In the genomic region with DNA sequence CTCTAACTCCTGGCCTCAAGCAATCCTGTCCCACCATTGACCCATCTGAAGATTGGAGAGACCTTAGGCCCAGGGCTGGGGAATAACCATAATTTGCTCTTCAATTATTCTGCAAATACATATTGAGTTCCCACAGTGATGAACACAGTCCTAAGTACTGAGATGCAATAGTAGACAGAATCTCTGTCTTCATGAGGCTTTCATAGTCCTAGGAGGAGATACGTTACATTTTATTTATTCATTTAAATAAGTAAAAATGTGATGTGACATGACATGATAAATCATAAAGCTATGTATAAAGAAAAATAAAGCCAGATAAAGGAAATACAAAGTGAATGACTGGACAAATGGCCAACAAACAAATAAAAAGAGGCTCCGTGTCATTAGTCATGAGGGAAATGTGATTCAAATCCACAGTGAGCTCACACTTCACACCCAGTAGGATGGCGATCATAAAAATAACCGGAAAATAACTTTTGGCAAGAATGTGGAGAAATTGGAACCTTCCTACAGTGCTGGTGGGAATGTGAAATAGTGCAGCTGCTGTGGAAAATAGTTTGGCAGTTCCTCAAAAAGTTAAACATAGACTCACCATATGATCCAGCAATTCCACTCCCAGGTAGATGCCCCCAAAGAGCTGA, we compare ENCODE assay signal across 18 cellular contexts. TPM values are rescaled to one million over a fixed set of nuclear protein-coding genes. Genes with fewer than 3 reads are reported as not detected.
DNase-seq lines count a peak whose midpoint lies in the region; ATAC-seq and TF ChIP-seq lines count a peak whose summit lies in the region.
"Had no signal": no experiment of that assay in that cellular context is flagged by ENCODE, and none has a peak within 500 bp of the region (broad histone marks: within the 10 kb centered on the region; RNA-seq: fewer than 3 reads in every experiment).

No MANE protein-coding gene starts in this region.

- H3K27me3 ChIP-seq in PC-3 (ENCODE audit: low read length), result no peaks in the 10 kb centered on the region
- H3K27me3 ChIP-seq in stomach, result no peaks in the 10 kb centered on the region
- H3K27me3 ChIP-seq in CD4-positive, alpha-beta T cell (ENCODE audit: control insufficient read depth, insufficient read depth, low read length), result no peaks in the 10 kb centered on the region
- no peaks in the 10 kb centered on the region for H3K27me3 ChIP-seq in esophagus squamous epithelium
- H3K27me3 ChIP-seq: upper lobe of left lung had no signal

- peaks cover 3% of the 10 kb centered on the region for H3F3A ChIP-seq in PC-3 (ENCODE audit: low read length, unreplicated experiment)

- peak; percentile 95 for ATAC-seq in PC-3
- ATAC-seq in CD4-positive, alpha-beta T cell (ENCODE audit: poor library complexity), result no peak
- ATAC-seq: activated T-helper 17 cell treated with anti-CD3 and anti-CD28 coated beads, Interleukin-2, amount 50 U/mL, for 72 hours; effector memory CD8-positive, alpha-beta T cell; left colon; psoas muscle had no signal

- H3K4me1 ChIP-seq in PC-3 (ENCODE audit: insufficient read depth, low read length) (peaks cover 23% of the 10 kb centered on the region), stomach (no peaks in the 10 kb centered on the region), esophagus squamous epithelium (peaks cover 0 to 11% (median 0%) of the 10 kb centered on the region in 3 donors)

- TF ChIP-seq EP300 in stomach (IDR thresholded peaks at IDR 0.05), result no peak

- H3K36me3 ChIP-seq in PC-3 (ENCODE audit: low read depth, low read length), result no peaks in the 10 kb centered on the region
- no peaks in the 10 kb centered on the region for H3K36me3 ChIP-seq in stomach
- H3K36me3 ChIP-seq in esophagus squamous epithelium, result no peaks in the 10 kb centered on the region
- H3K36me3 ChIP-seq: upper lobe of left lung had no signal

- POLR2A ChIA-PET in PC-3 (lab: Charles Lee; ENCODE audit: unreplicated experiment), result no interaction called here
- POLR2A ChIA-PET in CD4-positive, alpha-beta T cell (lab: Charles Lee), result no interaction called here

- intact Hi-C loops in PC-3 (cut with micrococcal nuclease), result loop anchor here (1.0 kb wide), 1 partner anchor 75 kb away; no protein-coding TSS in a partner anchor
- intact Hi-C loops in stomach (cut with DNase I; ENCODE audit: low total_unique reads), result no loop called here
- intact Hi-C loops in CD4-positive, alpha-beta T cell (cut with DNase I, micrococcal nuclease), result no loop called here
- intact Hi-C loops in esophagus squamous epithelium (cut with DNase I), result no loop called here

- H3K36me3 Mint-ChIP-seq in CD4-positive, alpha-beta T cell (ENCODE audit: low read depth), result no peaks in the 10 kb centered on the region

- no peak for TF ChIP-seq CTCF in PC-3 (conservative IDR thresholded peaks at IDR 0.05; ENCODE audit: low read depth, low read length)
- no peak for TF ChIP-seq CTCF in epithelial cell of esophagus (IDR thresholded peaks at IDR 0.05; ENCODE audit: insufficient read depth, low read depth, low read length, missing control alignments)
- no peak for TF ChIP-seq CTCF in stomach (IDR thresholded peaks at IDR 0.05)
- no peak for TF ChIP-seq CTCF in CD4-positive, alpha-beta T cell (IDR thresholded peaks at IDR 0.05)
- TF ChIP-seq CTCF in esophagus squamous epithelium (IDR thresholded peaks at IDR 0.05), result no peak

- no peaks in the 10 kb centered on the region for H3K9me2 ChIP-seq in PC-3 (replicated peaks; ENCODE audit: low read length)

- H3K9me3 Mint-ChIP-seq in CD4-positive, alpha-beta T cell, result no peaks in the 10 kb centered on the region
- H3K9me3 Mint-ChIP-seq: activated CD4-positive, alpha-beta memory T cell treated with anti-CD3 and anti-CD28 coated beads, Interleukin-2, amount 10 ng/mL, durations not matched to agents 7 days and 5 days had no signal

- H3K27ac Mint-ChIP-seq in CD4-positive, alpha-beta T cell, result no peak overlapping the region
- H3K27ac Mint-ChIP-seq: activated CD4-positive, alpha-beta memory T cell treated with anti-CD3 and anti-CD28 coated beads, Interleukin-2, amount 10 ng/mL, durations not matched to agents 7 days and 5 days; activated T-helper 17 cell treated with anti-CD3 and anti-CD28 coated beads, Interleukin-2, amount 50 U/mL, for 72 hours; effector memory CD8-positive, alpha-beta T cell had no signal

- WGBS in stomach, 5 donors, result 49 to 76% (median 70%) methylated on average over 4 of the region's 4 CpGs
- 49% methylated on average over 4 of the region's 4 CpGs for WGBS in esophagus squamous epithelium, 2 donors

- no peaks in the 10 kb centered on the region for H3K79me2 ChIP-seq in PC-3 (ENCODE audit: low read length)

- H3K4me2 ChIP-seq in PC-3 (ENCODE audit: low read length), result no peak overlapping the region

- H3K9me3 ChIP-seq in PC-3 (ENCODE audit: low read length), result no peaks in the 10 kb centered on the region
- H3K9me3 ChIP-seq in stomach, result no peaks in the 10 kb centered on the region
- no peaks in the 10 kb centered on the region for H3K9me3 ChIP-seq in CD4-positive, alpha-beta T cell (ENCODE audit: control insufficient read depth, low read length)
- H3K9me3 ChIP-seq in esophagus squamous epithelium, result no peaks in the 10 kb centered on the region
- H3K9me3 ChIP-seq: psoas muscle, upper lobe of left lung had no signal

- no peaks in the 10 kb centered on the region for H4K20me1 ChIP-seq in PC-3 (ENCODE audit: low read length)

- 0 out of 2 replicates have a peak overlapping the region, but pooled peaks have one; percentile 9 for H3K9ac ChIP-seq in PC-3 (ENCODE audit: low read length)

- H3K4me3 ChIP-seq in PC-3 (ENCODE audit: low read length) (no peak overlapping the region), epithelial cell of esophagus (ENCODE audit: low read length) (no peak overlapping the region), skeletal muscle cell (ENCODE audit: low read depth, low read length) (no peak overlapping the region), stomach (no peak overlapping the region), esophagus squamous epithelium (no peak overlapping the region)
- H3K4me3 ChIP-seq: psoas muscle, upper lobe of left lung had no signal

- no peak overlapping the region for H3K4me3 Mint-ChIP-seq in CD4-positive, alpha-beta T cell
- H3K4me3 Mint-ChIP-seq: activated CD4-positive, alpha-beta memory T cell treated with anti-CD3 and anti-CD28 coated beads, Interleukin-2, amount 10 ng/mL, durations not matched to agents 7 days and 5 days; activated T-helper 17 cell treated with anti-CD3 and anti-CD28 coated beads, Interleukin-2, amount 50 U/mL, for 72 hours; effector memory CD8-positive, alpha-beta T cell had no signal

- no TSS peak for BruUV-seq in PC-3 (replicated peaks; lab: Mats Ljungman, UMichigan)

- DNase-seq in EL (peak; percentile 82), PC-3 (peak; percentile 91), epithelial cell of esophagus (ENCODE audit: low read depth) (peak; percentile 9), skeletal muscle cell (ENCODE audit: low read depth) (peak; percentile 67), DMS53 treated with DMSO at 0.1 percent for 48 hours (lab: John Stamatoyannopoulos, UW; ENCODE audit: unreplicated experiment) (no peak), stomach (no peak), esophagus squamous epithelium (lab: John Stamatoyannopoulos, UW) (no peak)
- no peak for DNase-seq in CD4-positive, alpha-beta T cell
- DNase-seq: activated CD4-positive, alpha-beta memory T cell treated with anti-CD3 and anti-CD28 coated beads, Interleukin-2, amount 10 ng/mL, durations not matched to agents 7 days and 5 days; effector memory CD8-positive, alpha-beta T cell; GF-D8; left colon; NCI-H2171 treated with DMSO at 0.1 percent for 48 hours; NK-92 treated with Interleukin-12 subunit alpha and Interleukin-12 subunit beta, amount 100 ng/mL, for 24 hours; psoas muscle; stimulated activated CD4-positive, alpha-beta T cell treated with anti-CD3 and anti-CD28 coated beads, Interleukin-1b, Interleukin-23, amount 100 ng/mL, for 48 hours; upper lobe of left lung had no signal

- CTCF ChIA-PET in PC-3 (lab: Charles Lee), result interaction anchor here (0.6 to 0.7 kb wide), 3 partner anchors 13 to 129 kb away, joined by 3 to 4 read pairs (median 3); no protein-coding TSS in a partner anchor
- CTCF ChIA-PET in CD4-positive, alpha-beta T cell (lab: Charles Lee), result no interaction called here

- H3K4me1 Mint-ChIP-seq in CD4-positive, alpha-beta T cell (ENCODE audit: low read depth), result no peaks in the 10 kb centered on the region
- H3K4me1 Mint-ChIP-seq: activated T-helper 17 cell treated with anti-CD3 and anti-CD28 coated beads, Interleukin-2, amount 50 U/mL, for 72 hours had no signal

- no peak for TF ChIP-seq POLR2A in stomach (IDR thresholded peaks at IDR 0.05)
- no peak for TF ChIP-seq POLR2A in esophagus squamous epithelium (IDR thresholded peaks at IDR 0.05)

- peaks cover 39% of the 10 kb centered on the region for H3K27me3 Mint-ChIP-seq in CD4-positive, alpha-beta T cell

- peak overlapping the region; percentile 75 for H3K27ac ChIP-seq in PC-3 (ENCODE audit: low read length)
- H3K27ac ChIP-seq in stomach, result no peak overlapping the region
- no peak overlapping the region for H3K27ac ChIP-seq in CD4-positive, alpha-beta T cell (ENCODE audit: low read depth, low read length)
- H3K27ac ChIP-seq in esophagus squamous epithelium, result no peak overlapping the region
- H3K27ac ChIP-seq: psoas muscle, upper lobe of left lung had no signal

- no peak overlapping the region for H2AFZ ChIP-seq in PC-3 (ENCODE audit: low read length)

RNA-seq across cellular contexts. Expression of a gene that starts 52.1 kb away (rescaled TPM):
- total RNA-seq in PC-3 (2014; rRNA removed) (5.0 and 7.8 TPM in 2 replicates), stomach (10 to 100 TPM in 4 of 5 donors, 1 to 10 TPM in 1; 3.5 to 30.3 (median 20.2) TPM), esophagus squamous epithelium (10 to 100 TPM in 1 of 4 donors, 1 to 10 TPM in 2, under 1 TPM in 1; 0.91 to 23.1 (median 5.5) TPM)
- 1 to 10 TPM; 1.6 to 2.2 (median 1.7) TPM for polyA plus RNA-seq in stomach
- not detected for total RNA-seq in CD4-positive, alpha-beta T cell

Comparison
In these comparisons a context has a peak if more than half of its experiments do, and no peak if none do; other contexts are left out.
1. DNase-seq: peak in EL (single experiment), PC-3 (single experiment), epithelial cell of esophagus (single experiment) and skeletal muscle cell (single experiment); none in DMS53 treated with DMSO at 0.1 percent for 48 hours (single experiment), stomach (single experiment), CD4-positive, alpha-beta T cell (0 of 10) and esophagus squamous epithelium (single experiment).